ENCODE assay signal across 10 cellular contexts in the genomic region with DNA sequence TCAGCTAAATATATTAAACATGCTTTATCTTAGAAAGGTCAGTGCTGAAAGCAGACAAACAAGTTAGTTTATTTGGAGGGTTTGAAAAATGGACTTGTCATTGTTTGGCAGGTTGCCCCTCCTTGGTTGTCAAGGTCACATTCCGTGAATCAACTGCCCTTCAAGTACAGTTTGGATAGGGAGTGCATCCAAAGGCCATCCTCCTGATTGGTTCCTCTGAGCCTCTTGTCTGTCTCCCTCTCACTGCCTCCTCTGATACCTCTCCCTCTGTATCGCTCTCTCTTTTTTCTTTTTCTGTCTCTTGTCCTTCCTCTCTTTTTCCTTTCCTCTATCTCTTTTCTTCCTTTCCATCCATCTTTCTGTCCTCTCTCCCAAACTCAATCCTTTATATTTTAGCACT. TPM values are rescaled to one million over a fixed set of nuclear protein-coding genes. Genes with fewer than 3 reads are reported as not detected.
A peak's percentile ranks its signal among the peaks of the same experiment; 100 is the strongest.
DNase-seq lines count a peak whose midpoint lies in the region; ATAC-seq and TF ChIP-seq lines count a peak whose summit lies in the region.
"Had no signal": no experiment of that assay in that cellular context is flagged by ENCODE, and none has a peak within 500 bp of the region (broad histone marks: within the 10 kb centered on the region; RNA-seq: fewer than 3 reads in every experiment).

No MANE protein-coding gene starts in this region.

- H3K4me1 Mint-ChIP-seq in Calu3 (ENCODE audit: low read depth, unreplicated experiment) = peaks cover 51% of the 10 kb centered on the region
- peaks cover 31% of the 10 kb centered on the region for H3K4me1 Mint-ChIP-seq in activated CD4-positive, alpha-beta memory T cell treated with anti-CD3 and anti-CD28 coated beads for 36 hours (ENCODE audit: low read depth)

- H3K27me3 Mint-ChIP-seq in Calu3 (ENCODE audit: unreplicated experiment) = no peaks in the 10 kb centered on the region
- H3K27me3 Mint-ChIP-seq in activated CD4-positive, alpha-beta memory T cell treated with anti-CD3 and anti-CD28 coated beads for 36 hours = no peaks in the 10 kb centered on the region

- no peak overlapping the region for H3K4me3 ChIP-seq in epithelial cell of esophagus (ENCODE audit: low read length)

- intact Hi-C loops in Calu3 (cut with micrococcal nuclease; ENCODE audit: unreplicated experiment) = no loop called here
- intact Hi-C loops in activated CD4-positive, alpha-beta memory T cell treated with anti-CD3 and anti-CD28 coated beads for 36 hours (cut with micrococcal nuclease) = no loop called here
- intact Hi-C loops in left colon (cut with DNase I, micrococcal nuclease) = no loop called here

- ATAC-seq in HG03565 (IDR thresholded peaks at IDR 0.05; ENCODE audit: unreplicated experiment) (no peak), HG02763 (IDR thresholded peaks at IDR 0.05; ENCODE audit: unreplicated experiment) (no peak), left colon (no peak)

- CTCF ChIA-PET in Calu3 (lab: Charles Lee) = interaction anchor here (1.6 kb wide), 1 partner anchor 19 kb away, joined by 7 read pairs; no protein-coding TSS in a partner anchor
- CTCF ChIA-PET in activated CD4-positive, alpha-beta memory T cell treated with anti-CD3 and anti-CD28 coated beads for 36 hours (lab: Charles Lee) = no interaction called here

- peaks cover 26% of the 10 kb centered on the region for H3K36me3 Mint-ChIP-seq in Calu3 (ENCODE audit: insufficient read depth, unreplicated experiment)
- H3K36me3 Mint-ChIP-seq in activated CD4-positive, alpha-beta memory T cell treated with anti-CD3 and anti-CD28 coated beads for 36 hours = no peaks in the 10 kb centered on the region

- TF ChIP-seq CTCF in Calu3 (IDR thresholded peaks at IDR 0.05; ENCODE audit: unreplicated experiment) (no peak), epithelial cell of esophagus (IDR thresholded peaks at IDR 0.05; ENCODE audit: insufficient read depth, low read depth, low read length, missing control alignments) (no peak)

- DNase-seq in Calu3 (no peak), NCI-H446 (lab: John Stamatoyannopoulos, UW) (peak; percentile 22 to 45), epithelial cell of esophagus (ENCODE audit: low read depth) (peak; percentile 29), mucosa of gallbladder (ENCODE audit: low spot score) (peak; percentile 53), left colon (no peak)
- DNase-seq in activated CD4-positive, alpha-beta memory T cell treated with anti-CD3 and anti-CD28 coated beads for 36 hours = no peak
- DNase-seq: BE2C, GDM1 had no signal

- BruUV-seq in Calu3 (replicated peaks; lab: Mats Ljungman, UMichigan) = no TSS peak

- H3K4me3 Mint-ChIP-seq in Calu3 (ENCODE audit: low read depth, unreplicated experiment) = no peak overlapping the region
- no peak overlapping the region for H3K4me3 Mint-ChIP-seq in activated CD4-positive, alpha-beta memory T cell treated with anti-CD3 and anti-CD28 coated beads for 36 hours

- peak overlapping the region; percentile 4 for H3K27ac Mint-ChIP-seq in Calu3 (ENCODE audit: unreplicated experiment)
- no peak overlapping the region for H3K27ac Mint-ChIP-seq in activated CD4-positive, alpha-beta memory T cell treated with anti-CD3 and anti-CD28 coated beads for 36 hours

- H3K9me3 Mint-ChIP-seq in Calu3 (ENCODE audit: low read depth, unreplicated experiment) = no peaks in the 10 kb centered on the region
- no peaks in the 10 kb centered on the region for H3K9me3 Mint-ChIP-seq in activated CD4-positive, alpha-beta memory T cell treated with anti-CD3 and anti-CD28 coated beads for 36 hours

- POLR2A ChIA-PET in activated CD4-positive, alpha-beta memory T cell treated with anti-CD3 and anti-CD28 coated beads for 36 hours (lab: Charles Lee) = no interaction called here

RNA-seq across cellular contexts. Expression of a gene that starts 5.4 kb away (rescaled TPM):
- total RNA-seq in Calu3 (2022) (109 and 146 TPM in 2 replicates), mucosa of gallbladder (71.9 TPM), left colon (10 to 100 TPM; 39.6 to 50.8 TPM)
- 1 to 10 TPM; 8.9 to 9.9 TPM for total RNA-seq in activated CD4-positive, alpha-beta memory T cell treated with anti-CD3 and anti-CD28 coated beads for 36 hours

Comparison
In these comparisons a context has a peak if more than half of its experiments do, and no peak if none do; other contexts are left out.
1. DNase-seq: peak in NCI-H446 (2 of 2), epithelial cell of esophagus (single experiment) and mucosa of gallbladder (single experiment); none in Calu3 (single experiment), activated CD4-positive, alpha-beta memory T cell treated with anti-CD3 and anti-CD28 coated beads for 36 hours (single experiment) and left colon (0 of 2).